Comparison of ENCODE assay signal across 9 cellular contexts in genomic region chr4:83320548-83320947, GRCh38. TPM values are rescaled to one million over a fixed set of nuclear protein-coding genes. Genes with fewer than 3 reads are reported as not detected.
A peak's percentile ranks its signal among the peaks of the same experiment; 100 is the strongest.
DNase-seq lines count a peak whose midpoint lies in the region; ATAC-seq, FAIRE-seq and TF ChIP-seq lines count a peak whose summit lies in the region.
"Had no signal": no experiment of that assay in that cellular context is flagged by ENCODE, and none has a peak within 500 bp of the region (broad histone marks: within the 10 kb centered on the region; RNA-seq: fewer than 3 reads in every experiment).

No MANE protein-coding gene starts in this region.

- peak; percentile 95 for DNase-seq in CD14-positive monocyte (ENCODE audit: low spot score)
- DNase-seq in NB4 (ENCODE audit: low read depth), result peak; percentile 95
- DNase-seq in bronchial epithelial cell (ENCODE audit: low read depth), result peak; percentile 54
- peak; percentile 41 for DNase-seq in midbrain (lab: John Stamatoyannopoulos, UW)
- DNase-seq in GM13976 (ENCODE audit: low spot score), result no peak
- DNase-seq in HT-29 (ENCODE audit: low spot score), result no peak

- H3K36me3 ChIP-seq in bronchial epithelial cell (ENCODE audit: control insufficient read depth, insufficient read depth, low read length), result no peaks in the 10 kb centered on the region
- H3K36me3 ChIP-seq: pancreas had no signal

- H3K4me3 Mint-ChIP-seq in CD14-positive monocyte, result peak overlapping the region; percentile 57 to 79

- H3K27ac Mint-ChIP-seq in CD14-positive monocyte, result peak overlapping the region; percentile 88 to 99 (median 98)

- no peak overlapping the region for H3K4me3 ChIP-seq in NB4 (ENCODE audit: low read depth, low read length)
- H3K4me3 ChIP-seq in bronchial epithelial cell (ENCODE audit: low read depth, low read length), result no peak overlapping the region
- H3K4me3 ChIP-seq: pancreas had no signal

- peaks cover 84% of the 10 kb centered on the region for H3K4me1 Mint-ChIP-seq in CD14-positive monocyte

- intact Hi-C loops in CD14-positive monocyte (cut with micrococcal nuclease), result no loop called here

- peaks cover 0 to 6% (median 0%) of the 10 kb centered on the region in 7 donors for H3K9me3 Mint-ChIP-seq in CD14-positive monocyte

- TF ChIP-seq POLR2A in NB4 (IDR thresholded peaks at IDR 0.05; ENCODE audit: extremely low read depth, insufficient read length), result no peak

- FAIRE-seq in bronchial epithelial cell (lab: Jason Lieb, UNC), result no peak
- FAIRE-seq: pancreas had no signal

- ATAC-seq in HG03280 (IDR thresholded peaks at IDR 0.05; ENCODE audit: unreplicated experiment) (no peak), GM18861 (IDR thresholded peaks at IDR 0.05; ENCODE audit: unreplicated experiment) (no peak)

- peaks cover 0 to 1% (median 0%) of the 10 kb centered on the region in 3 donors for H3K27me3 Mint-ChIP-seq in CD14-positive monocyte (ENCODE audit: low read depth in 3 of 3)

- peaks cover 40 to 70% of the 10 kb centered on the region in 2 donors for H3K36me3 Mint-ChIP-seq in CD14-positive monocyte

- in situ Hi-C loops in GM13976 (cut with MboI; ENCODE audit: low sequenced_read_pairs, unreplicated experiment), result no loop called here

- H3K27me3 ChIP-seq in bronchial epithelial cell (ENCODE audit: control insufficient read depth, insufficient read depth, low read length), result no peaks in the 10 kb centered on the region
- H3K27me3 ChIP-seq: pancreas had no signal

- TF ChIP-seq CTCF in CD14-positive monocyte (IDR thresholded peaks at IDR 0.05) (no peak), NB4 (IDR thresholded peaks at IDR 0.05; ENCODE audit: low read depth, low read length) (no peak), bronchial epithelial cell (IDR thresholded peaks at IDR 0.05; ENCODE audit: insufficient read depth, low read length, severe bottlenecking) (no peak), GM13976 (IDR thresholded peaks at IDR 0.05; ENCODE audit: borderline replicate concordance, control extremely low read depth, extremely low read depth, insufficient read depth, missing control alignments) (no peak)

RNA-seq across cellular contexts. Expression of gene HPSE, which starts 14.1 kb away (rescaled TPM):
- polyA plus RNA-seq in CD14-positive monocyte, result 10 to 100 TPM; 31.2 to 65.8 TPM
- total RNA-seq in bronchial epithelial cell, result 2.6 and 9.7 TPM in 2 replicates
- total RNA-seq in HT-29 (2014; rRNA removed; shearing (Covaris generic)), result 0.28 and 1.4 TPM in 2 replicates

RNA-seq across cellular contexts. Expression of gene COQ2, which starts 36.0 kb away (rescaled TPM):
- 10 to 100 TPM; 40.7 to 48.6 TPM for polyA plus RNA-seq in CD14-positive monocyte
- 9.5 and 14.7 TPM in 2 replicates for total RNA-seq in bronchial epithelial cell
- total RNA-seq in HT-29 (2014; rRNA removed; shearing (Covaris generic)), result 14.6 and 19.3 TPM in 2 replicates

Comparison
In these comparisons a context has a peak if more than half of its experiments do, and no peak if none do; other contexts are left out.
1. DNase-seq: peak in CD14-positive monocyte (single experiment), NB4 (single experiment), bronchial epithelial cell (single experiment) and midbrain (single experiment); none in GM13976 (single experiment) and HT-29 (single experiment).